Comparison of ENCODE assay signal across 11 cellular contexts in the genomic region with DNA sequence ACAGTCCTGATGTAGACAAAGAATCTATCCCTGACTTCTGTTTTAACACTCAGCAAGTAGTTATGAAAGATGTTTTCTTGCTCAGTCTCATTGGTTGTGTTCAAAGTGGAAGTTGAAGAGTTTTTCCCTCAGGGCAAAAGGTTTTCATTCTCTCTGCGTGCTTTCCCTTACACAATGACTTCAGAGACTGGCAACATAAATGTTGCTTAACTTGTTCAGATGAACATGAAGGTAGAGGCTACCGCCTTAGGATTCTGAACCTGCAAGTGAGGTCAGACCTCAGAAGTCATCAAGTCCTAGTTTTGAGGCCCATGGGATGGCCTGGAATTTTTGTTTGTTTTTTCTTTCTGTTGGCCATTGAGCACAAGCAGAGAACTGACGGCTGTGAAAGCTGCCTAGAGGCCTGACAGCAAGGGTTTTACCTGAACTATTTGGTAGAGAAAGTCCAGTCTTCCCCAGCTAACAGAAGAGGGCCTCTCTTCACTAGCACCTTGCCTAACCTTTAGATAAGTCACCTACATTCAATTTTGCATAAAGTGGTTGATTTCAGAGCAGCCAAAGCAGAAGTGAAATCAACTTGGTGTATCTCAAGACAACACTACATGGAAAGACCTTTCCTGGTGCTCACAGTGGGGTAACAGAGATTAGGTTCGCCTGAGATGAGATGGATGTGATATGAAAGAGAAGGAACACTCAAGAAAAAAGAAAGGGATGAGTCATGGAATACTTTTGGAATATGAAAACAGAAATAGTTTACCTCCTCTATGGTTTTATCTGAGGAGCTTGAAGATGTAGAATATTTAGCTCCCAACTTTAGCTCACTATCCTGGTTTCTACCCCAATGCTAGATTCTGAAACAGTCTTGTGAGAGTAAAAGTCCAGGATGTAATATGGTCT. TPM values are rescaled to one million over a fixed set of nuclear protein-coding genes. Genes with fewer than 3 reads are reported as not detected.
A peak's percentile ranks its signal among the peaks of the same experiment; 100 is the strongest.
DNase-seq lines count a peak whose midpoint lies in the region; ATAC-seq and TF ChIP-seq lines count a peak whose summit lies in the region.
"Had no signal": no experiment of that assay in that cellular context is flagged by ENCODE, and none has a peak within 500 bp of the region (broad histone marks: within the 10 kb centered on the region; RNA-seq: fewer than 3 reads in every experiment).

No MANE protein-coding gene starts in this region.

- TF ChIP-seq CTCF in PC-9 (conservative IDR thresholded peaks at IDR 0.05): no peak
- no peak for TF ChIP-seq CTCF in nephron (IDR thresholded peaks at IDR 0.05; ENCODE audit: unreplicated experiment in 3 of 3)
- no peak for TF ChIP-seq CTCF in body of pancreas (IDR thresholded peaks at IDR 0.05)
- TF ChIP-seq CTCF in spleen (IDR thresholded peaks at IDR 0.05 in 8 of 11, conservative IDR thresholded peaks at IDR 0.05 in 3 of 11): no peak

- H3K4me3 ChIP-seq in PC-9: no peak overlapping the region
- no peak overlapping the region for H3K4me3 ChIP-seq in body of pancreas
- no peak overlapping the region for H3K4me3 ChIP-seq in spleen
- H3K4me3 ChIP-seq: cardiac muscle cell had no signal

- H3K4me1 ChIP-seq in PC-9 (replicated peaks; ENCODE audit: insufficient read depth) (peaks cover 36% of the 10 kb centered on the region), body of pancreas (peaks cover 21% of the 10 kb centered on the region), spleen (peaks cover 0 to 11% (median 5%) of the 10 kb centered on the region in 6 donors)

- POLR2A ChIA-PET in PC-9 (lab: Charles Lee; ENCODE audit: unreplicated experiment): interaction anchor here (0.5 kb wide), 1 partner anchor 28 kb away, joined by 9 read pairs; no protein-coding TSS in a partner anchor

- peak; percentile 46 to 95 for DNase-seq in PC-9
- no peak for DNase-seq in iPS-NIHi7 (ENCODE audit: extremely low spot score)
- DNase-seq in head of caudate nucleus: no peak
- no peak for DNase-seq in body of pancreas
- no peak for DNase-seq in spleen
- DNase-seq: naive thymus-derived CD8-positive, alpha-beta T cell had no signal

- 80 to 92% methylated on average over 4 of the region's 4 CpGs for WGBS in body of pancreas, 2 donors
- 65 to 80% (median 72%) methylated on average over 4 of the region's 4 CpGs for WGBS in spleen, 5 donors

- ATAC-seq in GM19023 (IDR thresholded peaks at IDR 0.05; ENCODE audit: unreplicated experiment) (peak; percentile 99), HG02885 (IDR thresholded peaks at IDR 0.05; ENCODE audit: poor library complexity, unreplicated experiment) (peak; percentile 98), body of pancreas (no peak)
- ATAC-seq: HCT116; naive thymus-derived CD8-positive, alpha-beta T cell had no signal

- H4K20me1 ChIP-seq in PC-9 (ENCODE audit: insufficient read depth): no peaks in the 10 kb centered on the region

- TF ChIP-seq POLR2A in body of pancreas (IDR thresholded peaks at IDR 0.05) (no peak), spleen (IDR thresholded peaks at IDR 0.05) (no peak)

- no peaks in the 10 kb centered on the region for H3K9me3 Mint-ChIP-seq in nephron

- no peaks in the 10 kb centered on the region for H3K27me3 Mint-ChIP-seq in nephron (ENCODE audit: low read depth)

- no peaks in the 10 kb centered on the region for H3K27me3 ChIP-seq in PC-9 (ENCODE audit: insufficient read depth, low read depth)
- H3K27me3 ChIP-seq in body of pancreas: no peaks in the 10 kb centered on the region
- no peaks in the 10 kb centered on the region for H3K27me3 ChIP-seq in spleen (replicated peaks in 1 of 7)
- H3K27me3 ChIP-seq: cardiac muscle cell had no signal

- H3K79me2 ChIP-seq in PC-9 (ENCODE audit: low read depth): no peaks in the 10 kb centered on the region

- H3K9me2 ChIP-seq in PC-9 (ENCODE audit: insufficient read depth): no peaks in the 10 kb centered on the region

- H3K27ac ChIP-seq in PC-9 (peak overlapping the region; percentile 50), body of pancreas (no peak overlapping the region), spleen (peak overlapping the region in 1 of 8 donors; percentile 4)
- H3K27ac ChIP-seq: cardiac muscle cell had no signal

- H3K9me3 ChIP-seq in PC-9 (ENCODE audit: insufficient read depth, low read depth) (no peaks in the 10 kb centered on the region), body of pancreas (no peaks in the 10 kb centered on the region), spleen (no peaks in the 10 kb centered on the region)

- H3K4me2 ChIP-seq in PC-9: peak overlapping the region; percentile 41

- peaks cover 12% of the 10 kb centered on the region; the same call in 1 of the 2 replicates for H3F3A ChIP-seq in PC-9 (ENCODE audit: insufficient read depth, low read depth)

- intact Hi-C loops in PC-9 (cut with micrococcal nuclease; ENCODE audit: unreplicated experiment) (loop anchor here (1.0 kb wide), 2 partner anchors 29 to 39 kb away; no protein-coding TSS in a partner anchor), head of caudate nucleus (cut with DNase I) (no loop called here), body of pancreas (cut with DNase I) (no loop called here), spleen (cut with DNase I; ENCODE audit: low total_unique reads) (no loop called here)

- H3K4me1 Mint-ChIP-seq in nephron: peaks cover 21% of the 10 kb centered on the region

- BruUV-seq in PC-9 (replicated peaks; lab: Mats Ljungman, UMichigan): no TSS peak

- no peaks in the 10 kb centered on the region for H3K36me3 ChIP-seq in PC-9 (ENCODE audit: low read depth)
- no peaks in the 10 kb centered on the region for H3K36me3 ChIP-seq in body of pancreas (replicated peaks in 1 of 2; ENCODE audit: insufficient read depth in 1 of 2, low read depth in 2 of 2)
- no peaks in the 10 kb centered on the region for H3K36me3 ChIP-seq in spleen
- H3K36me3 ChIP-seq: cardiac muscle cell had no signal

- CTCF ChIA-PET in PC-9 (lab: Charles Lee): no interaction called here

- peak overlapping the region in 2 of 3 experiments; percentile 42 to 56 for H3K27ac Mint-ChIP-seq in nephron
- H3K27ac Mint-ChIP-seq: naive thymus-derived CD8-positive, alpha-beta T cell had no signal

- no peaks in the 10 kb centered on the region for H3K36me3 Mint-ChIP-seq in nephron (ENCODE audit: low read depth)
- H3K36me3 Mint-ChIP-seq: naive thymus-derived CD8-positive, alpha-beta T cell had no signal

- H2AFZ ChIP-seq in PC-9: no peak overlapping the region

- H3K4me3 Mint-ChIP-seq in nephron: no peak overlapping the region
- H3K4me3 Mint-ChIP-seq: naive thymus-derived CD8-positive, alpha-beta T cell had no signal

RNA-seq across cellular contexts. Expression of a gene that starts 53.6 kb away (rescaled TPM):
- 5.7 and 10.0 TPM in 2 replicates for total RNA-seq in PC-9 (2021)
- total RNA-seq in body of pancreas: 1 to 10 TPM; 3.4 to 3.6 TPM
- 10 to 100 TPM; 12.6 to 17.4 (median 13.7) TPM for total RNA-seq in spleen
- polyA plus RNA-seq in spleen: 1 to 10 TPM; 2.1 to 3.4 (median 2.5) TPM

Comparison
In these comparisons a context has a peak if more than half of its experiments do, and no peak if none do; other contexts are left out.
1. DNase-seq: peak in PC-9 (2 of 2); none in iPS-NIHi7 (single experiment), head of caudate nucleus (0 of 42), body of pancreas (0 of 4) and spleen (single experiment).